ENCODE assay signal across 18 cellular contexts in the genomic region with DNA sequence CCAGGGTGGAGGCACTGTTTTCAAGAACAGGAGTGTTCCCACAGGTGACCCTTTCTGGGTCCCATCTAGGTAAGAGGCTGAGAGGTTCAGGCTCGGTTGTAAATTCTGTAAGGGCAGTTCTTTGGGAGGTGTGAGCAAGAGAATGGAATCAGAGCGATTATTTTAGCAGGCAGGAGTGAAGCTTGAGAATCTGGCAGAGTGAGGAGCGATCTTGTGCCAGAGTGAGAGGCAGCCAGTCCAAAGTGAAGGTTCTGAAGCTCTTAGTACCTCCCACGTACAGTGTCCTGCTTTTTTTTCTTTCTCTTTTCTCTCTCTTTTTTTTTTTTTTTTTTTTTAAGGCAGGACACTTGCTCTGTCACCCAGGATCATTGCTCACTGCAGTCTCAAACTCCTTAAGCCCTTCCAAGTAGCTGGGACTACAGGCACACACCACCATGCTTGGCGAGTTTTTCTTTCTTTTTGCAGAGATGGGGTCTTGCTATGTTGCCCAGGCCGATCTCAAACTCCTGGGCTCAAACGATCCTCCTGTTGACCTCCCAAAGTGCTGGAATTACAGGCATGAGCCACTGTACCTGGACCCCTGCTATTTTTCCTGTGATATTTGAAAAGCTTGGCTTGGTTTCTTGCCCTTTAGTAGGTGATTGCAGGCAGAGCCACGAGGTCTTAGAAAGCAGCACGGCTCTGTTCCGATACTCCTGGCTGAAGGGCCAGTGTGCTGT. TPM values are rescaled to one million over a fixed set of nuclear protein-coding genes. Genes with fewer than 3 reads are reported as not detected.
DNase-seq lines count a peak whose midpoint lies in the region; ATAC-seq and TF ChIP-seq lines count a peak whose summit lies in the region.
"Had no signal": no experiment of that assay in that cellular context is flagged by ENCODE, and none has a peak within 500 bp of the region (broad histone marks: within the 10 kb centered on the region; RNA-seq: fewer than 3 reads in every experiment).

No MANE protein-coding gene starts in this region.

- intact Hi-C loops in left ventricle myocardium superior (cut with micrococcal nuclease) (no loop called here), thyroid gland (cut with DNase I) (no loop called here), vagina (cut with DNase I) (no loop called here)

- no peaks in the 10 kb centered on the region for H3K9me3 Mint-ChIP-seq in activated naive CD8-positive, alpha-beta T cell (ENCODE audit: low read depth)
- H3K9me3 Mint-ChIP-seq in activated naive CD8-positive, alpha-beta T cell treated with anti-CD3 and anti-CD28 coated beads, Interleukin-2, amount 50 U/mL, for 24 hours: no peaks in the 10 kb centered on the region
- peaks cover 6% of the 10 kb centered on the region for H3K9me3 Mint-ChIP-seq in nephron progenitor cell
- H3K9me3 Mint-ChIP-seq: activated CD4-positive, alpha-beta T cell treated with anti-CD3 and anti-CD28 coated beads, Interleukin-2, amount 10 ng/mL, durations not matched to agents 7 days and 5 days; activated naive CD8-positive, alpha-beta T cell treated with anti-CD3 and anti-CD28 coated beads for 36 hours; natural killer cell treated with Interleukin-12 subunit alpha and Interleukin-12 subunit beta and Interleukin-15 and Interleukin-18, amount 100 ng/mL, for 72 hours had no signal

- no peak for ATAC-seq in activated naive CD8-positive, alpha-beta T cell treated with anti-CD3 and anti-CD28 coated beads, Interleukin-2, amount 50 U/mL, for 24 hours
- peak; percentile 84 for ATAC-seq in left ventricle myocardium superior
- ATAC-seq in GM18517 (IDR thresholded peaks at IDR 0.05; ENCODE audit: unreplicated experiment): no peak
- ATAC-seq in GM18867 (IDR thresholded peaks at IDR 0.05; ENCODE audit: unreplicated experiment): no peak
- ATAC-seq: natural killer cell treated with Interleukin-12 subunit alpha and Interleukin-12 subunit beta and Interleukin-15 and Interleukin-18, amount 100 ng/mL, for 72 hours; T-helper 17 cell had no signal

- TF ChIP-seq POLR2A in thyroid gland (IDR thresholded peaks at IDR 0.05) (peak in 1 of 2 donors; percentile 34), vagina (IDR thresholded peaks at IDR 0.05) (no peak)

- H3K27ac Mint-ChIP-seq in activated naive CD8-positive, alpha-beta T cell: peak overlapping the region; percentile 13
- no peak overlapping the region for H3K27ac Mint-ChIP-seq in activated naive CD8-positive, alpha-beta T cell treated with anti-CD3 and anti-CD28 coated beads, Interleukin-2, amount 50 U/mL, for 24 hours
- peak overlapping the region; percentile 80 for H3K27ac Mint-ChIP-seq in nephron progenitor cell
- H3K27ac Mint-ChIP-seq: activated CD4-positive, alpha-beta T cell treated with anti-CD3 and anti-CD28 coated beads, Interleukin-2, amount 10 ng/mL, durations not matched to agents 7 days and 5 days; activated naive CD8-positive, alpha-beta T cell treated with anti-CD3 and anti-CD28 coated beads for 36 hours; T-helper 17 cell had no signal

- no peak overlapping the region for H3K4me3 ChIP-seq in thyroid gland (replicated peaks in 1 of 3)
- no peak overlapping the region for H3K4me3 ChIP-seq in vagina

- H3K4me3 Mint-ChIP-seq in activated naive CD8-positive, alpha-beta T cell: no peak overlapping the region
- no peak overlapping the region for H3K4me3 Mint-ChIP-seq in activated naive CD8-positive, alpha-beta T cell treated with anti-CD3 and anti-CD28 coated beads, Interleukin-2, amount 50 U/mL, for 24 hours
- H3K4me3 Mint-ChIP-seq in nephron progenitor cell: no peak overlapping the region
- H3K4me3 Mint-ChIP-seq: activated CD4-positive, alpha-beta T cell treated with anti-CD3 and anti-CD28 coated beads, Interleukin-2, amount 10 ng/mL, durations not matched to agents 7 days and 5 days; activated naive CD8-positive, alpha-beta T cell treated with anti-CD3 and anti-CD28 coated beads for 36 hours; natural killer cell treated with Interleukin-12 subunit alpha and Interleukin-12 subunit beta and Interleukin-15 and Interleukin-18, amount 100 ng/mL, for 72 hours; T-helper 17 cell had no signal

- DNase-seq in activated naive CD8-positive, alpha-beta T cell treated with anti-CD3 and anti-CD28 coated beads, Interleukin-2, amount 50 U/mL, for 24 hours: no peak
- DNase-seq in left ventricle myocardium superior: no peak
- DNase-seq in nephron progenitor cell: no peak
- DNase-seq in thyroid gland: peak; percentile 72 to 76
- DNase-seq in vagina (ENCODE audit: extremely low spot score in 2 of 2): no peak
- DNase-seq: activated CD4-positive, alpha-beta T cell treated with anti-CD3 and anti-CD28 coated beads, Interleukin-2, amount 10 ng/mL, durations not matched to agents 7 days and 5 days; activated naive CD8-positive, alpha-beta T cell treated with anti-CD3 and anti-CD28 coated beads for 36 hours; AML-193; GDM1; Karpas-422; NCI-H187 treated with DMSO at 0.1 percent for 48 hours; NCI-H69; T-helper 17 cell had no signal

- H3K9me3 ChIP-seq in thyroid gland: no peaks in the 10 kb centered on the region
- no peaks in the 10 kb centered on the region for H3K9me3 ChIP-seq in vagina

- H3K4me1 ChIP-seq in thyroid gland (peaks cover 56 to 68% of the 10 kb centered on the region in 2 donors), vagina (peaks cover 4% of the 10 kb centered on the region)

- WGBS in thyroid gland, 2 donors: 63 to 71% methylated on average over 10 of the region's 10 CpGs

- H3K27ac ChIP-seq in thyroid gland: peak overlapping the region; percentile 83 to 98 (median 94)
- H3K27ac ChIP-seq in vagina: no peak overlapping the region
- H3K27ac ChIP-seq: VCaP had no signal

- H3K27me3 Mint-ChIP-seq in activated naive CD8-positive, alpha-beta T cell: no peaks in the 10 kb centered on the region
- no peaks in the 10 kb centered on the region for H3K27me3 Mint-ChIP-seq in activated naive CD8-positive, alpha-beta T cell treated with anti-CD3 and anti-CD28 coated beads, Interleukin-2, amount 50 U/mL, for 24 hours
- H3K27me3 Mint-ChIP-seq in nephron progenitor cell (ENCODE audit: low read depth, poor library complexity): no peaks in the 10 kb centered on the region
- H3K27me3 Mint-ChIP-seq: activated CD4-positive, alpha-beta T cell treated with anti-CD3 and anti-CD28 coated beads, Interleukin-2, amount 10 ng/mL, durations not matched to agents 7 days and 5 days; activated naive CD8-positive, alpha-beta T cell treated with anti-CD3 and anti-CD28 coated beads for 36 hours; natural killer cell treated with Interleukin-12 subunit alpha and Interleukin-12 subunit beta and Interleukin-15 and Interleukin-18, amount 100 ng/mL, for 72 hours; T-helper 17 cell had no signal

- H3K36me3 Mint-ChIP-seq in activated naive CD8-positive, alpha-beta T cell: peaks cover 2% of the 10 kb centered on the region
- peaks cover 2% of the 10 kb centered on the region for H3K36me3 Mint-ChIP-seq in activated naive CD8-positive, alpha-beta T cell treated with anti-CD3 and anti-CD28 coated beads, Interleukin-2, amount 50 U/mL, for 24 hours (ENCODE audit: low read depth)
- H3K36me3 Mint-ChIP-seq in nephron progenitor cell (ENCODE audit: low read depth): peaks cover 31% of the 10 kb centered on the region
- H3K36me3 Mint-ChIP-seq: natural killer cell treated with Interleukin-12 subunit alpha and Interleukin-12 subunit beta and Interleukin-15 and Interleukin-18, amount 100 ng/mL, for 72 hours had no signal

- no peaks in the 10 kb centered on the region for H3K36me3 ChIP-seq in thyroid gland
- H3K36me3 ChIP-seq in vagina: no peaks in the 10 kb centered on the region

- H3K27me3 ChIP-seq in thyroid gland (no peaks in the 10 kb centered on the region), vagina (no peaks in the 10 kb centered on the region)

- peaks cover 33% of the 10 kb centered on the region for H3K4me1 Mint-ChIP-seq in activated naive CD8-positive, alpha-beta T cell (ENCODE audit: low read depth)
- peaks cover 33% of the 10 kb centered on the region for H3K4me1 Mint-ChIP-seq in activated naive CD8-positive, alpha-beta T cell treated with anti-CD3 and anti-CD28 coated beads, Interleukin-2, amount 50 U/mL, for 24 hours
- peaks cover 25% of the 10 kb centered on the region for H3K4me1 Mint-ChIP-seq in nephron progenitor cell

- TF ChIP-seq CTCF in nephron progenitor cell (IDR thresholded peaks at IDR 0.05) (no peak), thyroid gland (IDR thresholded peaks at IDR 0.05) (no peak), vagina (IDR thresholded peaks at IDR 0.05) (no peak)

RNA-seq across cellular contexts. Expression of gene POR, which starts 10.9 kb away (rescaled TPM):
- total RNA-seq in left ventricle myocardium superior: 45.7 TPM
- total RNA-seq in thyroid gland: 100 to 1,000 TPM; 141 to 341 (median 285) TPM
- total RNA-seq in vagina: 94.3 TPM

RNA-seq across cellular contexts. Expression of gene RHBDD2, which starts 47.0 kb away (rescaled TPM):
- total RNA-seq in left ventricle myocardium superior (17.9 TPM), thyroid gland (100 to 1,000 TPM in 3 of 4 donors, 10 to 100 TPM in 1; 68.9 to 170 (median 129) TPM), vagina (34.1 TPM)

Comparison
In these comparisons a context has a peak if more than half of its experiments do, and no peak if none do; other contexts are left out.
1. DNase-seq: peak in thyroid gland (2 of 2); none in activated naive CD8-positive, alpha-beta T cell treated with anti-CD3 and anti-CD28 coated beads, Interleukin-2, amount 50 U/mL, for 24 hours (single experiment), left ventricle myocardium superior (single experiment), nephron progenitor cell (single experiment) and vagina (0 of 2).